ENCODE assay signal across 13 cellular contexts in the genomic region with DNA sequence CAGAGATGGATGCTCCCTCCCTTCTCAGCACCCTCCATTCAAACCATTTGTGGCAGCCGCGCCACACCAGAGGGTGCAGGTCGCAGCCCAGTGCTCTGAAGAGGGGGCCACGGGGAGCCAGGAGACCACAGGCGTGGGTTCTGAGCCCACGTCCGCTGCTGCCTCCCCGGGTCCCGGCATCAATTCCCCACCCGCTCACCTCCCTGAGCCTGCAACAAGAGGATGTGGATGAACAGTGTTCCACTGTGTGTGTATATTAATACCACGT.
"Had no signal": no experiment of that assay in that cellular context is flagged by ENCODE, and none has a peak within 500 bp of the region (broad histone marks: within the 10 kb centered on the region; RNA-seq: fewer than 3 reads in every experiment).

No MANE protein-coding gene starts in this region.

- DNase-seq: activated CD4-positive, alpha-beta memory T cell treated with anti-CD3 and anti-CD28 coated beads for 36 hours; activated CD4-positive, alpha-beta T cell treated with anti-CD3 and anti-CD28 coated beads for 1 hour; amniotic stem cell; central memory CD4-positive, alpha-beta T cell; left ventricle myocardium superior; natural killer cell; stimulated activated naive B cell treated with anti-CD40 and anti-IgM and Interleukin-4, amounts not matched to agents 10 μg/mL and 1 μg/mL and 100 μg/mL, for 72 hours; WERI-Rb-1 had no signal

- H3K4me1 Mint-ChIP-seq: memory B cell; natural killer cell; stimulated activated naive B cell treated with anti-CD40 and anti-IgM and Interleukin-4, amounts not matched to agents 10 μg/mL and 1 μg/mL and 100 μg/mL, for 72 hours had no signal

- H3K36me3 ChIP-seq: colonic mucosa, tibial artery, WERI-Rb-1 had no signal

- H3K4me1 ChIP-seq: body of pancreas, colonic mucosa had no signal

- H3K27me3 ChIP-seq: body of pancreas, colonic mucosa had no signal

- H3K27ac Mint-ChIP-seq: activated CD4-positive, alpha-beta memory T cell treated with anti-CD3 and anti-CD28 coated beads for 36 hours; activated naive CD8-positive, alpha-beta T cell; memory B cell; natural killer cell; stimulated activated naive B cell treated with anti-CD40 and anti-IgM and Interleukin-4, amounts not matched to agents 10 μg/mL and 1 μg/mL and 100 μg/mL, for 72 hours had no signal

- H3K4me3 ChIP-seq: body of pancreas, colonic mucosa, tibial artery had no signal

- H3K4me3 Mint-ChIP-seq: activated CD4-positive, alpha-beta memory T cell treated with anti-CD3 and anti-CD28 coated beads for 36 hours; activated naive CD8-positive, alpha-beta T cell; memory B cell; natural killer cell; stimulated activated naive B cell treated with anti-CD40 and anti-IgM and Interleukin-4, amounts not matched to agents 10 μg/mL and 1 μg/mL and 100 μg/mL, for 72 hours had no signal

- H3K9me3 Mint-ChIP-seq: activated CD4-positive, alpha-beta memory T cell treated with anti-CD3 and anti-CD28 coated beads for 36 hours; natural killer cell; stimulated activated naive B cell treated with anti-CD40 and anti-IgM and Interleukin-4, amounts not matched to agents 10 μg/mL and 1 μg/mL and 100 μg/mL, for 72 hours had no signal

- H3K36me3 Mint-ChIP-seq: activated CD4-positive, alpha-beta memory T cell treated with anti-CD3 and anti-CD28 coated beads for 36 hours; activated naive CD8-positive, alpha-beta T cell; memory B cell; natural killer cell; stimulated activated naive B cell treated with anti-CD40 and anti-IgM and Interleukin-4, amounts not matched to agents 10 μg/mL and 1 μg/mL and 100 μg/mL, for 72 hours had no signal

- H3K9me3 ChIP-seq: body of pancreas, colonic mucosa, tibial artery had no signal

- H3K27me3 Mint-ChIP-seq: memory B cell; stimulated activated naive B cell treated with anti-CD40 and anti-IgM and Interleukin-4, amounts not matched to agents 10 μg/mL and 1 μg/mL and 100 μg/mL, for 72 hours had no signal

- H3K27ac ChIP-seq: body of pancreas, colonic mucosa, tibial artery, WERI-Rb-1 had no signal
